ENCODE assay signal across 15 cellular contexts in the genomic region with DNA sequence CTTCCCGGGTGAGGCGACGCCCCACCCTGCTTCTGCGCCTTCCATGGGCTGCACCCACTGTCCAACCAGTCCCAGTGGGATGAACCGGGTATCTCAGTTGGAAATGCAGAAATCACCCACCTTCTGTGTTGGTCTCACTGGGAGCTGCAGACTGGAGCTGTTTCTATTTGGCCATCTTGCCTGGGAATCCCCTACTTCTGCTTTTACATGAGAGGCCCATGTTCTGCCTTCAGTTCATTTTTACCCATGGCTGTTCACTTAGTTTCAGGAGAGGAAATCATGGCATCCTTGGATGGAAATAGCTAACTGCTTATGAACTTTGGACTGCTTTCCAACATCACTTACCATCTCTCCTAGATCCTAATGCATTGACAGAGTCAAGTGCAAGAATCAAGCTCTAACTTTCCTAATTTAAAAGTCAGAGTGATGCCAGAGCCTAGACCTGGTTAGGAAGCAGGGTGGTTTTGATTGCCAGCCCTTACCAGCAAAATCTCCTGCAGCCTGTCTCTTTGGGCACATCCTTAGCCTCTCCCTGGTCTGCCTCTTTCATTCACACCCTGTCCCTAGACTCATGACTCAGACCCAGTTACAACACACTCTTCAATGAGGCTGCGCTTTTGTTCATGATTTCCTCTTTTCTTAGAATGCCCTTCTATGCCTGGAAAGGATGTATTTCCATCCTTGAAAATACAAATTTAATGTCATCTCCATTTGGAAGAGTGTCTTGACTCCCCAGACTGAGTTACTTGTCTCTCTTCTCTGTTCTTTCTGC.
DNase-seq lines count a peak whose midpoint lies in the region; ATAC-seq and TF ChIP-seq lines count a peak whose summit lies in the region.
"Had no signal": no experiment of that assay in that cellular context is flagged by ENCODE, and none has a peak within 500 bp of the region (broad histone marks: within the 10 kb centered on the region; RNA-seq: fewer than 3 reads in every experiment).

No MANE protein-coding gene starts in this region.

- H2AFZ ChIP-seq in smooth muscle cell (ENCODE audit: low read depth) = no peak overlapping the region

- TF ChIP-seq CTCF in cardiac fibroblast (IDR thresholded peaks at IDR 0.05; ENCODE audit: low read depth, low read length) = no peak
- no peak for TF ChIP-seq CTCF in smooth muscle cell (IDR thresholded peaks at IDR 0.05; ENCODE audit: borderline replicate concordance, insufficient read depth, poor library complexity, severe bottlenecking)

- DNase-seq in COLO829 (ENCODE audit: low spot score) (peak; percentile 44), Kasumi-1 (lab: John Stamatoyannopoulos, UW) (peak; percentile 75 to 88), cardiac fibroblast (ENCODE audit: low read depth in 2 of 2) (peak; percentile 10 to 34), caudate nucleus (lab: John Stamatoyannopoulos, UW) (no peak), smooth muscle cell (lab: John Stamatoyannopoulos, UW; ENCODE audit: unreplicated experiment) (no peak)
- no peak for DNase-seq in activated T-cell treated with anti-CD3 and anti-CD28 coated beads, Interleukin-2, amount 50 U/mL, for 1 hour
- DNase-seq: activated CD4-positive, alpha-beta T cell treated with anti-CD3 and anti-CD28 coated beads for 4 hours; central memory CD4-positive, alpha-beta T cell; esophagus squamous epithelium; NCI-H446; right cardiac atrium had no signal

- H3K9me3 ChIP-seq in smooth muscle cell (replicated peaks; ENCODE audit: low read depth) = no peaks in the 10 kb centered on the region
- H3K9me3 ChIP-seq: BLaER1, esophagus squamous epithelium had no signal

- no peaks in the 10 kb centered on the region for H4K20me1 ChIP-seq in smooth muscle cell (ENCODE audit: low read depth)
- H4K20me1 ChIP-seq: BLaER1 had no signal

- no peaks in the 10 kb centered on the region for H3K4me1 ChIP-seq in smooth muscle cell (ENCODE audit: low read depth)
- H3K4me1 ChIP-seq: BLaER1, esophagus squamous epithelium had no signal

- WGBS in smooth muscle cell (ENCODE audit: low lambda C conversion rate) = 80% methylated on average over 6 of the region's 6 CpGs

- no peak overlapping the region for H3K9ac ChIP-seq in smooth muscle cell (ENCODE audit: low read depth)
- H3K9ac ChIP-seq: BLaER1 had no signal

- H3K79me2 ChIP-seq in smooth muscle cell (ENCODE audit: low read depth) = no peaks in the 10 kb centered on the region

- H3K4me3 ChIP-seq in cardiac fibroblast (replicated peaks in 1 of 2; ENCODE audit: low read depth in 2 of 2, low read length in 2 of 2) (no peak overlapping the region), smooth muscle cell (no peak overlapping the region)
- H3K4me3 ChIP-seq: BLaER1, esophagus squamous epithelium, K562 had no signal

- no peaks in the 10 kb centered on the region for H3K27me3 ChIP-seq in smooth muscle cell (ENCODE audit: low read depth)
- H3K27me3 ChIP-seq: BLaER1, esophagus squamous epithelium had no signal

- no peak overlapping the region for H3K27ac ChIP-seq in caudate nucleus (ENCODE audit: low read depth, low read length)
- H3K27ac ChIP-seq in smooth muscle cell (ENCODE audit: low read depth) = no peak overlapping the region
- H3K27ac ChIP-seq: BLaER1, esophagus squamous epithelium had no signal

- H3F3A ChIP-seq in smooth muscle cell (ENCODE audit: low read depth) = no peaks in the 10 kb centered on the region

- H3K4me2 ChIP-seq in smooth muscle cell = no peak overlapping the region
- H3K4me2 ChIP-seq: BLaER1 had no signal

- ATAC-seq in GM21529 (IDR thresholded peaks at IDR 0.05; ENCODE audit: unreplicated experiment) (peak; percentile 66), HG02970 (IDR thresholded peaks at IDR 0.05; ENCODE audit: low FRiP score, unreplicated experiment) (no peak)
- ATAC-seq: K562, right cardiac atrium had no signal

- no peaks in the 10 kb centered on the region for H3K36me3 ChIP-seq in smooth muscle cell (ENCODE audit: low read depth)
- H3K36me3 ChIP-seq: BLaER1, esophagus squamous epithelium had no signal

Comparison
In these comparisons a context has a peak if more than half of its experiments do, and no peak if none do; other contexts are left out.
1. DNase-seq: peak in COLO829 (single experiment), Kasumi-1 (2 of 2) and cardiac fibroblast (2 of 2); none in caudate nucleus (0 of 61), activated T-cell treated with anti-CD3 and anti-CD28 coated beads, Interleukin-2, amount 50 U/mL, for 1 hour (single experiment) and smooth muscle cell (single experiment).